In genomic region chr9:130501645-130502044, GRCh38 we compare ENCODE assay signal across 21 cellular contexts. TPM values are rescaled to one million over a fixed set of nuclear protein-coding genes. Genes with fewer than 3 reads are reported as not detected.
"Had no signal": no experiment of that assay in that cellular context is flagged by ENCODE, and none has a peak within 500 bp of the region (broad histone marks: within the 10 kb centered on the region; RNA-seq: fewer than 3 reads in every experiment).

No MANE protein-coding gene starts in this region.

- H3K36me3 ChIP-seq: colonic mucosa, neutrophil had no signal

- H3K9me3 ChIP-seq: body of pancreas, colonic mucosa, esophagus muscularis mucosa, left lung, neutrophil, thyroid gland had no signal

- H3K9me3 Mint-ChIP-seq: activated B cell treated with CpG ODN at 0.5 μM for 24 hours; activated T-cell treated with anti-CD3 and anti-CD28 coated beads, Interleukin-2, amount 50 U/mL, for 72 hours; memory B cell; stimulated activated memory B cell treated with anti-CD40 and anti-IgM and Interleukin-4, amounts not matched to agents 10 μg/mL and 1 μg/mL and 100 μg/mL, for 72 hours had no signal

- H3K4me1 Mint-ChIP-seq: activated B cell treated with CpG ODN at 0.5 μM for 24 hours; memory B cell; naive thymus-derived CD8-positive, alpha-beta T cell; stimulated activated memory B cell treated with anti-CD40 and anti-IgM and Interleukin-4, amounts not matched to agents 10 μg/mL and 1 μg/mL and 100 μg/mL, for 72 hours had no signal

- ATAC-seq: activated CD8-positive, alpha-beta T cell treated with anti-CD3 and anti-CD28 coated beads, Interleukin-2, amount 10 ng/mL, durations not matched to agents 7 days and 5 days; activated T-cell treated with anti-CD3 and anti-CD28 coated beads, Interleukin-2, amount 50 U/mL, for 72 hours; body of pancreas; left lung; naive thymus-derived CD8-positive, alpha-beta T cell; stimulated activated memory B cell treated with anti-CD40 and anti-IgM and Interleukin-4, amounts not matched to agents 10 μg/mL and 1 μg/mL and 100 μg/mL, for 72 hours had no signal

- H3K36me3 Mint-ChIP-seq: activated naive CD8-positive, alpha-beta T cell; memory B cell; naive thymus-derived CD8-positive, alpha-beta T cell; stimulated activated memory B cell treated with anti-CD40 and anti-IgM and Interleukin-4, amounts not matched to agents 10 μg/mL and 1 μg/mL and 100 μg/mL, for 72 hours had no signal

- H3K4me3 ChIP-seq: body of pancreas, colonic mucosa, esophagus muscularis mucosa, left lung, thyroid gland had no signal

- H3K4me1 ChIP-seq: colonic mucosa, esophagus muscularis mucosa, left lung, thyroid gland had no signal

- H3K27me3 Mint-ChIP-seq: activated naive CD8-positive, alpha-beta T cell; memory B cell had no signal

- H3K27ac Mint-ChIP-seq: activated B cell treated with CpG ODN at 0.5 μM for 24 hours; activated CD8-positive, alpha-beta T cell treated with anti-CD3 and anti-CD28 coated beads, Interleukin-2, amount 10 ng/mL, durations not matched to agents 7 days and 5 days; activated naive CD8-positive, alpha-beta T cell; activated T-cell treated with anti-CD3 and anti-CD28 coated beads, Interleukin-2, amount 50 U/mL, for 72 hours; memory B cell; naive thymus-derived CD8-positive, alpha-beta T cell; stimulated activated memory B cell treated with anti-CD40 and anti-IgM and Interleukin-4, amounts not matched to agents 10 μg/mL and 1 μg/mL and 100 μg/mL, for 72 hours had no signal

- H3K27me3 ChIP-seq: body of pancreas, colonic mucosa, esophagus muscularis mucosa, left lung, thyroid gland had no signal

- H3K4me3 Mint-ChIP-seq: activated B cell treated with CpG ODN at 0.5 μM for 24 hours; activated CD8-positive, alpha-beta T cell treated with anti-CD3 and anti-CD28 coated beads, Interleukin-2, amount 10 ng/mL, durations not matched to agents 7 days and 5 days; activated naive CD8-positive, alpha-beta T cell; activated T-cell treated with anti-CD3 and anti-CD28 coated beads, Interleukin-2, amount 50 U/mL, for 72 hours; memory B cell; naive thymus-derived CD8-positive, alpha-beta T cell; stimulated activated memory B cell treated with anti-CD40 and anti-IgM and Interleukin-4, amounts not matched to agents 10 μg/mL and 1 μg/mL and 100 μg/mL, for 72 hours had no signal

- H3K27ac ChIP-seq: body of pancreas, colonic mucosa, esophagus muscularis mucosa, left lung, neutrophil, thyroid gland had no signal

- DNase-seq: activated B cell treated with CpG ODN at 0.5 μM for 24 hours; activated CD4-positive, alpha-beta T cell treated with anti-CD3 and anti-CD28 coated beads for 48 hours; activated CD8-positive, alpha-beta memory T cell treated with anti-CD3 and anti-CD28 coated beads, Interleukin-2, amount 50 U/mL, for 4 hours; activated CD8-positive, alpha-beta T cell treated with anti-CD3 and anti-CD28 coated beads, Interleukin-2, amount 10 ng/mL, durations not matched to agents 7 days and 5 days; activated gamma-delta T cell treated with Interleukin-2 at 50 U/mL for 16 hours; activated T-cell treated with anti-CD3 and anti-CD28 coated beads, Interleukin-2, amount 50 U/mL, for 72 hours; amygdala; body of pancreas; central memory CD4-positive, alpha-beta T cell; colonic mucosa; effector CD4-positive, alpha-beta T cell; left lung; posterior cingulate gyrus; retina; thyroid gland had no signal

RNA-seq across cellular contexts. Expression of gene ASS1, which starts 56.9 kb away (rescaled TPM):
- total RNA-seq: naive thymus-derived CD8-positive, alpha-beta T cell had no signal
- polyA plus RNA-seq: naive thymus-derived CD8-positive, alpha-beta T cell had no signal
